ENCODE assay signal across 8 cellular contexts in the genomic region with DNA sequence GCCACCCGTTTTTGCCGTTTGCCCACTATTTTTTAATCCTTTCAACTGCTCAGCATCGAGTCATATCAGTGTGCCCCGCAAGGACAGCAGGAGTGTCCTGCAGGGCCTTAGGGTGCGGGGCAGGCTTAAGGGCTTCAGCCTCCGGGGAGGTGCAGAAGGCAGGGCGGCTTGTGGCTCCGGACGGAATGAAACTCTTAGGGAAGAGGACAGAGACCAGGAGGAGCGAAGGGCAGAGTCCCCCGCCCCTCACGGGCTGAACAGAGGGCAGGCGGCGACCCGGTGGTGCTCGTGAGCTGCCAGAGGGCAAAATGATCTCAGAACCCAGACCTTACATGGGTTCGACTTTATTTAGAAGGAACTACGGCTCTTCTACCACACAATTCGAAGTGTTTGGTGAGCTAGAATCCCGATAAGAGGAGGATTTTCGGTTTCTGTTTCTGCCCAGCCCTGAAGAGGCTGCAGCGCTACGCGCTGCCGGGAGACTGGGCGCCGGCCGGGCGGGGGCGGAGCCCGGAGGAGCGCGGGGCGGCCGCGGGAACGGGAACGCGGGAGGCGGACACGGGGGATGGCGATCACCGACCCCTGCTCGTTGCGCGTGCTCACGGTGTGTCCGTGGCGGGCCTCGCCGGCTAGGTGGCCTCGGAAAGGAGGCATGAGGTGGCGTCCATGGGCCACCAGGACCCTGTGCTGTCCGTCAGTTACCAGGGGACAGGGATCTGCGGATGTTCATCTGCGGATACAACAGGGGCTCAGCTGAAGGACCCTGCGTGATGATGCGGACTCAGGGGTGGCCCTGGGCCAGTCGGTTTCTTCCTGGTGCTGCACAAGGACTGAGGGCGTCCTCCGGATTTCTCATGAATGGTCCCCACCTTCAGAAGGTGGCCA. TPM values are rescaled to one million over a fixed set of nuclear protein-coding genes. Genes with fewer than 3 reads are reported as not detected.
DNase-seq lines count a peak whose midpoint lies in the region; ATAC-seq and TF ChIP-seq lines count a peak whose summit lies in the region.

No MANE protein-coding gene starts in this region.

- no peaks in the 10 kb centered on the region for H3K27me3 Mint-ChIP-seq in Calu3 (ENCODE audit: unreplicated experiment)
- H3K27me3 Mint-ChIP-seq in activated naive CD4-positive, alpha-beta T cell treated with anti-CD3 and anti-CD28 coated beads, Interleukin-2, amount 50 U/mL, for 24 hours: no peaks in the 10 kb centered on the region

- TF ChIP-seq POLR2A in upper lobe of left lung (IDR thresholded peaks at IDR 0.05): peak in 2 of 4 donors; percentile 69 to 75

- peak overlapping the region; percentile 91 for H3K4me3 Mint-ChIP-seq in Calu3 (ENCODE audit: low read depth, unreplicated experiment)
- peak overlapping the region; percentile 96 for H3K4me3 Mint-ChIP-seq in activated naive CD4-positive, alpha-beta T cell treated with anti-CD3 and anti-CD28 coated beads, Interleukin-2, amount 50 U/mL, for 24 hours

- H3K4me1 ChIP-seq in RWPE2 (ENCODE audit: insufficient read depth, poor library complexity, severe bottlenecking) (no peaks in the 10 kb centered on the region), upper lobe of left lung (peaks cover 40 to 69% (median 47%) of the 10 kb centered on the region in 4 donors)

- no peaks in the 10 kb centered on the region for H3K9me3 Mint-ChIP-seq in Calu3 (ENCODE audit: low read depth, unreplicated experiment)
- H3K9me3 Mint-ChIP-seq in activated naive CD4-positive, alpha-beta T cell treated with anti-CD3 and anti-CD28 coated beads, Interleukin-2, amount 50 U/mL, for 24 hours: no peaks in the 10 kb centered on the region

- H3K9me3 ChIP-seq in RWPE2 (ENCODE audit: severe bottlenecking): no peaks in the 10 kb centered on the region
- H3K9me3 ChIP-seq in upper lobe of left lung: no peaks in the 10 kb centered on the region

- BruUV-seq in Calu3 (replicated peaks; lab: Mats Ljungman, UMichigan): no TSS peak

- CTCF ChIA-PET in Calu3 (lab: Charles Lee): no interaction called here

- WGBS in upper lobe of left lung, 2 donors: 1 to 5% methylated on average over 26 to 31 of the region's 61 CpGs

- ATAC-seq in GM19438 (IDR thresholded peaks at IDR 0.05; ENCODE audit: low read depth, unreplicated experiment) (peak; percentile 60), HG03520 (IDR thresholded peaks at IDR 0.05; ENCODE audit: unreplicated experiment) (peak; percentile 45), RWPE2 (ENCODE audit: low read depth) (peak; percentile 70), upper lobe of left lung (ENCODE audit: low FRiP score in 2 of 2) (peak; percentile 85 to 92)

- H3K36me3 ChIP-seq in RWPE2 (ENCODE audit: low read depth): no peaks in the 10 kb centered on the region
- no peaks in the 10 kb centered on the region for H3K36me3 ChIP-seq in upper lobe of left lung

- peaks cover 38% of the 10 kb centered on the region for H3K4me1 Mint-ChIP-seq in Calu3 (ENCODE audit: low read depth, unreplicated experiment)
- peaks cover 84% of the 10 kb centered on the region for H3K4me1 Mint-ChIP-seq in activated naive CD4-positive, alpha-beta T cell treated with anti-CD3 and anti-CD28 coated beads, Interleukin-2, amount 50 U/mL, for 24 hours

- no peak for TF ChIP-seq CTCF in Calu3 (IDR thresholded peaks at IDR 0.05; ENCODE audit: unreplicated experiment)
- no peak for TF ChIP-seq CTCF in RWPE2 (IDR thresholded peaks at IDR 0.05; ENCODE audit: poor library complexity, severe bottlenecking)
- TF ChIP-seq CTCF in upper lobe of left lung (IDR thresholded peaks at IDR 0.05): peak in 2 of 6 experiments; percentile 8 to 15

- peaks cover 27% of the 10 kb centered on the region for H3K36me3 Mint-ChIP-seq in Calu3 (ENCODE audit: insufficient read depth, unreplicated experiment)
- H3K36me3 Mint-ChIP-seq in activated naive CD4-positive, alpha-beta T cell treated with anti-CD3 and anti-CD28 coated beads, Interleukin-2, amount 50 U/mL, for 24 hours: peaks cover 3% of the 10 kb centered on the region

- peak overlapping the region; percentile 87 for H3K27ac Mint-ChIP-seq in Calu3 (ENCODE audit: unreplicated experiment)
- peak overlapping the region; percentile 97 for H3K27ac Mint-ChIP-seq in activated naive CD4-positive, alpha-beta T cell treated with anti-CD3 and anti-CD28 coated beads, Interleukin-2, amount 50 U/mL, for 24 hours

- H3K4me3 ChIP-seq in RWPE2 (ENCODE audit: severe bottlenecking) (peak overlapping the region; percentile 35), upper lobe of left lung (peak overlapping the region; percentile 38 to 74 (median 54))

- H3K27ac ChIP-seq in RWPE2 (ENCODE audit: poor library complexity, severe bottlenecking) (peak overlapping the region; percentile 2), upper lobe of left lung (peak overlapping the region; percentile 93 to 97 (median 93))

- intact Hi-C loops in Calu3 (cut with micrococcal nuclease; ENCODE audit: unreplicated experiment): loop anchor here (5.0 to 10.0 kb wide), 2 partner anchors 179 to 347 kb away; partner anchors contain the start of gene SLC16A14

- TF ChIP-seq EP300 in upper lobe of left lung (IDR thresholded peaks at IDR 0.05): peak in 1 of 4 donors; percentile 12

- H3K27me3 ChIP-seq in RWPE2 (ENCODE audit: insufficient read depth, poor library complexity, severe bottlenecking) (no peaks in the 10 kb centered on the region), upper lobe of left lung (no peaks in the 10 kb centered on the region)

- DNase-seq in Calu3 (peak; percentile 68), RWPE2 (ENCODE audit: low spot score) (no peak), globus pallidus (ENCODE audit: low spot score) (peak; percentile 57), occipital lobe (lab: John Stamatoyannopoulos, UW) (peak; percentile 8), upper lobe of left lung (peak; percentile 72 to 95)

RNA-seq across cellular contexts. Expression of gene SP100, which starts 4.3 kb away (rescaled TPM):
- 110 and 173 TPM in 2 replicates for total RNA-seq in Calu3 (2022)
- 4.8 TPM for total RNA-seq in occipital lobe
- 100 to 1,000 TPM; 117 to 260 (median 153) TPM for total RNA-seq in upper lobe of left lung

Comparison
In these comparisons a context has a peak if more than half of its experiments do, and no peak if none do; other contexts are left out.
1. RNA of gene SP100, which starts 4.3 kb away (total RNA-seq): 117 to 260 TPM in upper lobe of left lung and 110 to 173 TPM in Calu3; 4.8 TPM in occipital lobe (single experiment); every median in the first group is over 10 times any median in the second.
2. Peak in every context shown above with its lines, with median percentiles within 50 percentile points of each other: ATAC-seq.